8 cellular contexts compared by ENCODE assay signal in genomic region chr14:49621114-49621881, GRCh38. TPM values are rescaled to one million over a fixed set of nuclear protein-coding genes. Genes with fewer than 3 reads are reported as not detected.
DNase-seq lines count a peak whose midpoint lies in the region; ATAC-seq and TF ChIP-seq lines count a peak whose summit lies in the region.

No MANE protein-coding gene starts in this region.

- peak overlapping the region; percentile 88 for H3K27ac ChIP-seq in angular gyrus (ENCODE audit: low read depth, low read length)

- ATAC-seq in GM19035 (IDR thresholded peaks at IDR 0.05; ENCODE audit: unreplicated experiment), result peak; percentile 27
- ATAC-seq in HG03342 (IDR thresholded peaks at IDR 0.05; ENCODE audit: unreplicated experiment), result peak; percentile 31

- DNase-seq in CD1c-positive myeloid dendritic cell (ENCODE audit: extremely low spot score) (peak; percentile 90), RPMI7951 (ENCODE audit: low read depth) (peak; percentile 69), hippocampal formation (lab: John Stamatoyannopoulos, UW) (peak; percentile 49 to 60), retinal pigment epithelial cell (ENCODE audit: low read depth) (no peak), inferior parietal cortex (ENCODE audit: extremely low spot score) (no peak)

- H3K4me3 ChIP-seq in retinal pigment epithelial cell (ENCODE audit: low read length), result peak overlapping the region; percentile 98

- no peak for TF ChIP-seq CTCF in retinal pigment epithelial cell (conservative IDR thresholded peaks at IDR 0.05; ENCODE audit: low read depth, low read length)

RNA-seq across cellular contexts. Expression of gene MGAT2, which starts 0.7 kb away (rescaled TPM):
- 62.2 and 73.3 TPM in 2 replicates for total RNA-seq in RPMI7951 (2014; rRNA removed; shearing (Covaris generic))

RNA-seq across cellular contexts. Expression of gene RPL36AL, which starts 0.9 kb away (rescaled TPM):
- 287 and 313 TPM in 2 replicates for total RNA-seq in RPMI7951 (2014; rRNA removed; shearing (Covaris generic))

RNA-seq across cellular contexts. Expression of gene DNAAF2, which starts 13.7 kb away (rescaled TPM):
- total RNA-seq in RPMI7951 (2014; rRNA removed; shearing (Covaris generic)), result 11.7 and 12.1 TPM in 2 replicates

RNA-seq across cellular contexts. Expression of gene LRR1, which starts 22.6 kb away (rescaled TPM):
- 40.1 and 47.7 TPM in 2 replicates for total RNA-seq in RPMI7951 (2014; rRNA removed; shearing (Covaris generic))

RNA-seq across cellular contexts. Expression of gene RPS29, which starts 35.1 kb away (rescaled TPM):
- total RNA-seq in RPMI7951 (2014; rRNA removed; shearing (Covaris generic)), result 6,949 and 8,220 TPM in 2 replicates

Comparison
In these comparisons a context has a peak if more than half of its experiments do, and no peak if none do; other contexts are left out.
1. DNase-seq: peak in CD1c-positive myeloid dendritic cell (single experiment), RPMI7951 (single experiment) and hippocampal formation (2 of 2); none in retinal pigment epithelial cell (single experiment) and inferior parietal cortex (single experiment).